Comparison of ENCODE assay signal across 1 cellular context in genomic region chr14:49584981-49585640, GRCh38.
TF ChIP-seq lines count a peak whose summit lies in the region.

No MANE protein-coding gene starts in this region.

TF ChIP-seq in H1, 55 proteins besides CTCF, POLR2A, EP300 and RAD21:
- peak; percentile 17; the same call in 1 of the 2 replicates for TF ChIP-seq POLR2AphosphoS5 (IDR thresholded peaks at IDR 0.05; ENCODE audit: low read depth, low read length)
- peak; percentile 60; the same call in 1 of the 2 replicates for TF ChIP-seq CHD1 (IDR thresholded peaks at IDR 0.05; ENCODE audit: low read depth, low read length)
